13 cellular contexts compared by ENCODE assay signal in genomic region chr19:603779-604178, GRCh38. TPM values are rescaled to one million over a fixed set of nuclear protein-coding genes. Genes with fewer than 3 reads are reported as not detected.
DNase-seq lines count a peak whose midpoint lies in the region; ATAC-seq, FAIRE-seq and TF ChIP-seq lines count a peak whose summit lies in the region.
"Not testable (repeated sequence)": the region's sequence is repeated elsewhere in the genome, so short reads cannot be mapped to it uniquely, and the experiment has no call there.
"Had no signal": no experiment of that assay in that cellular context is flagged by ENCODE, and none has a peak within 500 bp of the region (broad histone marks: within the 10 kb centered on the region; RNA-seq: fewer than 3 reads in every experiment).

No MANE protein-coding gene starts in this region.

- dilution Hi-C loops in IMR-90 (cut with HindIII; ENCODE audit: low sequenced_read_pairs, unreplicated experiment), result not testable (repeated sequence)

- H2BK15ac ChIP-seq in IMR-90 (ENCODE audit: low read depth, low read length), result not testable (repeated sequence)

- not testable (repeated sequence) for H3K27me3 ChIP-seq in CD4-positive, alpha-beta T cell (ENCODE audit: control insufficient read depth, insufficient read depth, low read length); IMR-90 (ENCODE audit: control insufficient read depth, insufficient read depth, low read length); astrocyte (ENCODE audit: insufficient read depth, low read length)

- H3K4me2 ChIP-seq in IMR-90 (ENCODE audit: low read depth, low read length); astrocyte (ENCODE audit: low read length): not testable (repeated sequence)

- DNase-seq in CD4-positive, alpha-beta T cell; IMR-90; activated B cell treated with CpG ODN at 0.5 μM for 24 hours; astrocyte (ENCODE audit: low read depth); memory B cell (ENCODE audit: low spot score in 2 of 2): not testable (repeated sequence)
- peak; percentile 37 for DNase-seq in activated CD8-positive, alpha-beta T cell treated with anti-CD3 and anti-CD28 coated beads for 36 hours
- DNase-seq in activated T-cell treated with anti-CD3 and anti-CD28 coated beads, Interleukin-2, amount 50 U/mL, for 48 hours, result peak; percentile 49 to 52
- DNase-seq in stimulated activated CD8-positive, alpha-beta memory T cell treated with anti-CD3 and anti-CD28 coated beads, Interleukin-4, amount 100 ng/mL, for 48 hours, result peak; percentile 58

- H3K27me3 Mint-ChIP-seq in CD4-positive, alpha-beta T cell; activated B cell treated with CpG ODN at 0.5 μM for 24 hours; activated CD8-positive, alpha-beta T cell treated with anti-CD3 and anti-CD28 coated beads for 36 hours; astrocyte (ENCODE audit: low read depth, unreplicated experiment); memory B cell: not testable (repeated sequence)

- not testable (repeated sequence) for H3K18ac ChIP-seq in IMR-90 (ENCODE audit: low read depth, low read length)

- H3K4me1 Mint-ChIP-seq in CD4-positive, alpha-beta T cell (ENCODE audit: low read depth); activated B cell treated with CpG ODN at 0.5 μM for 24 hours; activated CD8-positive, alpha-beta T cell treated with anti-CD3 and anti-CD28 coated beads for 36 hours (ENCODE audit: low read depth); astrocyte (ENCODE audit: low read depth, unreplicated experiment); memory B cell: not testable (repeated sequence)

- not testable (repeated sequence) for BruUV-seq in IMR-90 (replicated peaks; lab: Mats Ljungman, UMichigan)

- not testable (repeated sequence) for H3K36me3 ChIP-seq in IMR-90 (ENCODE audit: control insufficient read depth, insufficient read depth, low read length); astrocyte (ENCODE audit: insufficient read depth, low read length)

- not testable (repeated sequence) for H2BK20ac ChIP-seq in IMR-90 (ENCODE audit: low read depth, low read length)

- TF ChIP-seq CTCF in CD4-positive, alpha-beta T cell (IDR thresholded peaks at IDR 0.05); IMR-90 (conservative IDR thresholded peaks at IDR 0.05; ENCODE audit: low read depth, low read length); activated B cell treated with CpG ODN at 0.5 μM for 24 hours (IDR thresholded peaks at IDR 0.05); activated CD8-positive, alpha-beta T cell treated with anti-CD3 and anti-CD28 coated beads for 36 hours (IDR thresholded peaks at IDR 0.05); astrocyte (IDR thresholded peaks at IDR 0.05; ENCODE audit: insufficient read depth, low read depth, low read length): not testable (repeated sequence)

- FAIRE-seq in astrocyte (lab: Jason Lieb, UNC), result not testable (repeated sequence)

- H2AFZ ChIP-seq in IMR-90 (replicated peaks; ENCODE audit: low read length, poor library complexity); astrocyte (ENCODE audit: low read depth, low read length): not testable (repeated sequence)

- not testable (repeated sequence) for H3K4me3 Mint-ChIP-seq in CD4-positive, alpha-beta T cell; activated B cell treated with CpG ODN at 0.5 μM for 24 hours; activated CD8-positive, alpha-beta T cell treated with anti-CD3 and anti-CD28 coated beads for 36 hours; astrocyte (ENCODE audit: unreplicated experiment); memory B cell

- H2BK120ac ChIP-seq in IMR-90 (ENCODE audit: low read depth, low read length), result not testable (repeated sequence)

- H3K4me1 ChIP-seq in IMR-90 (ENCODE audit: control insufficient read depth, insufficient read depth, low read length); astrocyte (ENCODE audit: insufficient read depth, low read length): not testable (repeated sequence)

- H2BK5ac ChIP-seq in IMR-90 (ENCODE audit: low read depth, low read length, poor library complexity, severe bottlenecking), result not testable (repeated sequence)

- H2AK9ac ChIP-seq in IMR-90 (replicated peaks; ENCODE audit: low read depth, low read length, poor library complexity), result not testable (repeated sequence)

- in situ Hi-C loops in IMR-90 (cut with MboI; ENCODE audit: low sequenced_read_pairs), result not testable (repeated sequence)

- H3K27ac ChIP-seq in CD4-positive, alpha-beta T cell (ENCODE audit: low read depth, low read length); IMR-90 (ENCODE audit: insufficient read depth, low read length); astrocyte (ENCODE audit: low read depth, low read length): not testable (repeated sequence)

- not testable (repeated sequence) for H3K79me1 ChIP-seq in IMR-90 (ENCODE audit: low read depth in 1 of 2, low read length in 2 of 2)

- not testable (repeated sequence) for H3K79me2 ChIP-seq in astrocyte (ENCODE audit: insufficient read depth, low read length)

- not testable (repeated sequence) for H3K9me3 Mint-ChIP-seq in CD4-positive, alpha-beta T cell; activated B cell treated with CpG ODN at 0.5 μM for 24 hours; activated CD8-positive, alpha-beta T cell treated with anti-CD3 and anti-CD28 coated beads for 36 hours; astrocyte (ENCODE audit: unreplicated experiment); memory B cell

- not testable (repeated sequence) for H3K4ac ChIP-seq in IMR-90 (ENCODE audit: low read depth, low read length)

- H3K23ac ChIP-seq in IMR-90 (ENCODE audit: low read depth, low read length), result not testable (repeated sequence)

- H3K27ac Mint-ChIP-seq in CD4-positive, alpha-beta T cell; activated B cell treated with CpG ODN at 0.5 μM for 24 hours; activated CD8-positive, alpha-beta T cell treated with anti-CD3 and anti-CD28 coated beads for 36 hours; memory B cell: not testable (repeated sequence)
- H3K27ac Mint-ChIP-seq in astrocyte (ENCODE audit: unreplicated experiment), result peak overlapping the region; percentile 26

- intact Hi-C loops in CD4-positive, alpha-beta T cell (cut with DNase I, micrococcal nuclease); IMR-90 (cut with micrococcal nuclease); activated B cell treated with CpG ODN at 0.5 μM for 24 hours (cut with micrococcal nuclease); activated CD8-positive, alpha-beta T cell treated with anti-CD3 and anti-CD28 coated beads for 36 hours (cut with micrococcal nuclease): not testable (repeated sequence)

- H4K20me1 ChIP-seq in IMR-90 (ENCODE audit: insufficient read depth, low read length); astrocyte (ENCODE audit: insufficient read depth, low read length): not testable (repeated sequence)

- WGBS in IMR-90 (ENCODE audit: extremely low coverage in 2 of 2, insufficient read length in 1 of 2), 2 experiments, result 94% methylated on average over 7 of the region's 20 CpGs; no CpG with 5 or more reads in 1 of the 2 experiments

- not testable (repeated sequence) for H3K9me3 ChIP-seq in CD4-positive, alpha-beta T cell (ENCODE audit: control insufficient read depth, low read length); IMR-90 (ENCODE audit: control insufficient read depth, insufficient read depth, low read length); astrocyte (ENCODE audit: insufficient read depth, low read depth, low read length)

- CTCF ChIA-PET in CD4-positive, alpha-beta T cell (lab: Charles Lee); IMR-90 (lab: Yijun Ruan, JAX); activated B cell treated with CpG ODN at 0.5 μM for 24 hours (lab: Charles Lee); activated CD8-positive, alpha-beta T cell treated with anti-CD3 and anti-CD28 coated beads for 36 hours (lab: Charles Lee): not testable (repeated sequence)

- not testable (repeated sequence) for TF ChIP-seq RAD21 in IMR-90 (IDR thresholded peaks at IDR 0.05; ENCODE audit: low read length)

- not testable (repeated sequence) for H3K36me3 Mint-ChIP-seq in CD4-positive, alpha-beta T cell (ENCODE audit: low read depth); activated B cell treated with CpG ODN at 0.5 μM for 24 hours (ENCODE audit: low read depth); activated CD8-positive, alpha-beta T cell treated with anti-CD3 and anti-CD28 coated beads for 36 hours (ENCODE audit: low read depth); astrocyte (ENCODE audit: low read depth, unreplicated experiment); memory B cell

- not testable (repeated sequence) for H3K4me3 ChIP-seq in IMR-90 (ENCODE audit: insufficient read depth, low read depth, low read length); astrocyte (ENCODE audit: insufficient read depth, low read depth, low read length)

- H2AK5ac ChIP-seq in IMR-90 (ENCODE audit: low read depth, low read length), result not testable (repeated sequence)

- not testable (repeated sequence) for H4K8ac ChIP-seq in IMR-90 (ENCODE audit: low read depth in 2 of 2, low read length in 2 of 2)

- not testable (repeated sequence) for TF ChIP-seq POLR2A in IMR-90 (IDR thresholded peaks at IDR 0.05; ENCODE audit: low read depth, low read length)

- H3K14ac ChIP-seq in IMR-90 (replicated peaks; ENCODE audit: low read depth, low read length), result not testable (repeated sequence)

- POLR2A ChIA-PET in CD4-positive, alpha-beta T cell (lab: Charles Lee); IMR-90 (lab: Charles Lee; ENCODE audit: unreplicated experiment); activated B cell treated with CpG ODN at 0.5 μM for 24 hours (lab: Charles Lee); activated CD8-positive, alpha-beta T cell treated with anti-CD3 and anti-CD28 coated beads for 36 hours (lab: Charles Lee): not testable (repeated sequence)

- not testable (repeated sequence) for H3K9ac ChIP-seq in IMR-90 (ENCODE audit: low read depth, low read length); astrocyte (ENCODE audit: low read length)

- not testable (repeated sequence) for H3K56ac ChIP-seq in IMR-90 (ENCODE audit: extremely low read depth, insufficient read depth, low read length)

- not testable (repeated sequence) for H4K5ac ChIP-seq in IMR-90 (ENCODE audit: low read depth, low read length)

- not testable (repeated sequence) for H4K91ac ChIP-seq in IMR-90 (ENCODE audit: insufficient read depth, low read depth, low read length)

- ATAC-seq in CD4-positive, alpha-beta T cell (ENCODE audit: poor library complexity), result peak; percentile 60
- ATAC-seq in IMR-90 (ENCODE audit: low read depth), result peak; percentile 14; the same call in 1 of the 2 replicates
- peak; percentile 55 for ATAC-seq in activated B cell treated with CpG ODN at 0.5 μM for 24 hours (ENCODE audit: low read depth)
- ATAC-seq in activated CD8-positive, alpha-beta T cell treated with anti-CD3 and anti-CD28 coated beads for 36 hours, result peak; percentile 63
- ATAC-seq in memory B cell (ENCODE audit: low read depth), result peak; percentile 55

- H3K9me1 ChIP-seq in IMR-90 (ENCODE audit: insufficient read depth, low read length), result not testable (repeated sequence)

RNA-seq across cellular contexts. Expression of gene HCN2, which starts 14.1 kb away (rescaled TPM):
- 1 to 10 TPM; 2.1 TPM for total RNA-seq in CD4-positive, alpha-beta T cell
- total RNA-seq in IMR-90 (2012; rRNA removed) (0.56 and 0.72 TPM in 2 replicates), activated B cell treated with CpG ODN at 0.5 μM for 24 hours (0.13 and 0.17 TPM in 2 replicates), astrocyte (4.8 and 5.5 TPM in 2 replicates)
- 2.0 and 2.6 TPM in 2 replicates for polyA plus RNA-seq in IMR-90 (2012; rRNA removed)
- 1.5 and 5.2 TPM in 2 replicates for polyA plus RNA-seq in IMR-90 (2012; cell fraction: cytosol; rRNA removed)
- 1.3 and 4.0 TPM in 2 replicates for polyA plus RNA-seq in IMR-90 (2012; cell fraction: nucleus; rRNA removed; ENCODE audit: low replicate concordance)
- total RNA-seq in activated CD8-positive, alpha-beta T cell treated with anti-CD3 and anti-CD28 coated beads for 36 hours, result under 1 TPM; 0.18 TPM
- polyA plus RNA-seq: CD4-positive, alpha-beta memory T cell; IgD-negative memory B cell had no signal

RNA-seq across cellular contexts. Expression of gene POLRMT, which starts 29.6 kb away (rescaled TPM):
- total RNA-seq in CD4-positive, alpha-beta T cell, result 10 to 100 TPM; 54.4 to 56.2 TPM
- 9.9 and 10.3 TPM in 2 replicates for total RNA-seq in IMR-90 (2012; rRNA removed)
- 29.6 and 44.6 TPM in 2 replicates for polyA plus RNA-seq in IMR-90 (2012; rRNA removed)
- polyA plus RNA-seq in IMR-90 (2012; cell fraction: cytosol; rRNA removed), result 13.8 and 22.8 TPM in 2 replicates
- polyA plus RNA-seq in IMR-90 (2012; cell fraction: nucleus; rRNA removed; ENCODE audit: low replicate concordance), result 96.1 and 272 TPM in 2 replicates
- total RNA-seq in activated B cell treated with CpG ODN at 0.5 μM for 24 hours, result 54.7 and 58.2 TPM in 2 replicates
- total RNA-seq in activated CD8-positive, alpha-beta T cell treated with anti-CD3 and anti-CD28 coated beads for 36 hours, result 10 to 100 TPM; 66.6 to 67.9 TPM
- total RNA-seq in astrocyte, result 43.4 and 45.3 TPM in 2 replicates

RNA-seq across cellular contexts. Expression of gene BSG, which starts 31.4 kb away (rescaled TPM):
- total RNA-seq in CD4-positive, alpha-beta T cell, result 10 to 100 TPM; 68.7 to 71.6 TPM
- total RNA-seq in IMR-90 (2012; rRNA removed) (129 and 130 TPM in 2 replicates), activated B cell treated with CpG ODN at 0.5 μM for 24 hours (150 and 152 TPM in 2 replicates), astrocyte (807 and 871 TPM in 2 replicates)
- 698 and 994 TPM in 2 replicates for polyA plus RNA-seq in IMR-90 (2012; rRNA removed)
- polyA plus RNA-seq in IMR-90 (2012; cell fraction: cytosol; rRNA removed), result 596 and 943 TPM in 2 replicates
- polyA plus RNA-seq in IMR-90 (2012; cell fraction: nucleus; rRNA removed; ENCODE audit: low replicate concordance), result 294 and 438 TPM in 2 replicates
- 100 to 1,000 TPM; 159 to 160 TPM for total RNA-seq in activated CD8-positive, alpha-beta T cell treated with anti-CD3 and anti-CD28 coated beads for 36 hours

RNA-seq across cellular contexts. Expression of gene FGF22, which starts 35.9 kb away (rescaled TPM):
- under 1 TPM; 0.42 to 0.49 TPM for total RNA-seq in CD4-positive, alpha-beta T cell
- total RNA-seq in IMR-90 (2012; rRNA removed) (not detected in 2 replicates), activated B cell treated with CpG ODN at 0.5 μM for 24 hours (0.64 and 0.73 TPM in 2 replicates), astrocyte (0.25 TPM in 1 of 2 replicates, not detected in the other)
- 0.14 and 0.24 TPM in 2 replicates for polyA plus RNA-seq in IMR-90 (2012; rRNA removed)
- 0.21 and 0.22 TPM in 2 replicates for polyA plus RNA-seq in IMR-90 (2012; cell fraction: cytosol; rRNA removed)
- 0.40 and 2.1 TPM in 2 replicates for polyA plus RNA-seq in IMR-90 (2012; cell fraction: nucleus; rRNA removed; ENCODE audit: low replicate concordance)
- total RNA-seq in activated CD8-positive, alpha-beta T cell treated with anti-CD3 and anti-CD28 coated beads for 36 hours, result under 1 TPM in 1 of 2 experiments, not detected in 1; 0.16 TPM
- total RNA-seq: A172, NCI-H460, Right ventricle myocardium superior had no signal
- polyA plus RNA-seq: CD4-positive, alpha-beta memory T cell; IgD-negative memory B cell had no signal

RNA-seq across cellular contexts. Expression of gene RNF126, which starts 59.2 kb away (rescaled TPM):
- 100 to 1,000 TPM; 112 to 119 TPM for total RNA-seq in CD4-positive, alpha-beta T cell
- total RNA-seq in IMR-90 (2012; rRNA removed), result 7.0 and 8.6 TPM in 2 replicates
- 25.8 and 27.4 TPM in 2 replicates for polyA plus RNA-seq in IMR-90 (2012; rRNA removed)
- 32.5 and 45.6 TPM in 2 replicates for polyA plus RNA-seq in IMR-90 (2012; cell fraction: cytosol; rRNA removed)
- 38.8 and 87.7 TPM in 2 replicates for polyA plus RNA-seq in IMR-90 (2012; cell fraction: nucleus; rRNA removed; ENCODE audit: low replicate concordance)
- total RNA-seq in activated B cell treated with CpG ODN at 0.5 μM for 24 hours, result 75.9 and 82.7 TPM in 2 replicates
- total RNA-seq in activated CD8-positive, alpha-beta T cell treated with anti-CD3 and anti-CD28 coated beads for 36 hours, result 100 to 1,000 TPM in 1 of 2 experiments, 10 to 100 TPM in 1; 99.1 to 101 TPM
- 58.3 and 58.5 TPM in 2 replicates for total RNA-seq in astrocyte
